Comparison of ENCODE assay signal across 30 cellular contexts in the genomic region with DNA sequence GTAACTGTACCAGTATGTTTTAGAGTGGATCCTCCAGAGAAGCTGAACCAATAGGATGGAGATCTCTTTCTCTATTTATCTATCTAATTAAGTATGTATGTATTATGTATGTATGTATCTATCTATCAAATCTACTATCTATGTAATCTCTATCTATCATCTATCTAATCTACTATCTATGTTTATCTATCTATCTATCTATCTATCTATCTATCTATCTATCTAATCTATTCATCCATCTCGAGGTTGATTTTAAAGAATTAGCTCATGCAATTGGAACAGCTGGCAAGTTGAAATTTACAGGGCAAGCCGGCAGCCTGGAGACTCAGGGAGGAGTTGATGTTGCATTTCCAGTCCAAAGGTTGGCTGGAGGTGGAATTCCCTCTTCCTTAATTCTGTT.
"Had no signal": no experiment of that assay in that cellular context is flagged by ENCODE, and none has a peak within 500 bp of the region (broad histone marks: within the 10 kb centered on the region; RNA-seq: fewer than 3 reads in every experiment).

No MANE protein-coding gene starts in this region.

- H3K27ac ChIP-seq: neutrophil, ovary, parathyroid adenoma, psoas muscle, right lobe of liver, sigmoid colon, spleen, stomach, suprapubic skin, testis, tibial artery, transverse colon, upper lobe of right lung, uterus had no signal

- H3K27me3 ChIP-seq: neutrophil, ovary, right lobe of liver, sigmoid colon, spleen, stomach, suprapubic skin, testis, tibial artery, upper lobe of right lung, uterus had no signal

- H3K79me2 ChIP-seq: parathyroid adenoma had no signal

- H3K9ac ChIP-seq: parathyroid adenoma had no signal

- H3K4me1 Mint-ChIP-seq: stimulated activated naive B cell treated with anti-CD40 and anti-IgM and Interleukin-4, amounts not matched to agents 10 μg/mL and 1 μg/mL and 100 μg/mL, for 72 hours had no signal

- H3K27ac Mint-ChIP-seq: natural killer cell; nephron; progenitor cell of endocrine pancreas; stimulated activated naive B cell treated with anti-CD40 and anti-IgM and Interleukin-4, amounts not matched to agents 10 μg/mL and 1 μg/mL and 100 μg/mL, for 72 hours; stimulated activated naive CD8-positive, alpha-beta T cell treated with anti-CD3 and anti-CD28 coated beads, Interleukin-15, Interleukin-2, amounts not matched to agents 100 ng/mL and 50 ng/mL, for 24 hours; type B pancreatic cell had no signal

- ATAC-seq: naive thymus-derived CD4-positive, alpha-beta T cell; natural killer cell; stimulated activated naive B cell treated with anti-CD40 and anti-IgM and Interleukin-4, amounts not matched to agents 10 μg/mL and 1 μg/mL and 100 μg/mL, for 72 hours had no signal

- H3K27me3 Mint-ChIP-seq: stimulated activated naive B cell treated with anti-CD40 and anti-IgM and Interleukin-4, amounts not matched to agents 10 μg/mL and 1 μg/mL and 100 μg/mL, for 72 hours; stimulated activated naive CD8-positive, alpha-beta T cell treated with anti-CD3 and anti-CD28 coated beads, Interleukin-15, Interleukin-2, amounts not matched to agents 100 ng/mL and 50 ng/mL, for 24 hours had no signal

- DNase-seq: naive thymus-derived CD4-positive, alpha-beta T cell; natural killer cell; nucleus accumbens; ovary; psoas muscle; right cardiac atrium; right lobe of liver; sigmoid colon; small intestine; spleen; stimulated activated CD4-positive, alpha-beta T cell treated with anti-CD3 and anti-CD28 coated beads, Interleukin-12 subunit alpha, Interleukin-12 subunit beta, amount 100 ng/mL, for 4 hours; stimulated activated CD4-positive, alpha-beta T cell treated with anti-CD3 and anti-CD28 coated beads, Interleukin-1b, Interleukin-23, amount 100 ng/mL, for 48 hours; stimulated activated CD4-positive, alpha-beta T cell treated with anti-CD3 and anti-CD28 coated beads, Interleukin-4, amount 100 ng/mL, for 1 hour; stimulated activated CD4-positive, alpha-beta T cell treated with anti-CD3 and anti-CD28 coated beads, Interleukin-4, amount 100 ng/mL, for 4 hours; stimulated activated CD8-positive, alpha-beta memory T cell treated with anti-CD3 and anti-CD28 coated beads, Interleukin-4, amount 100 ng/mL, for 48 hours; stimulated activated naive B cell treated with anti-CD40 and anti-IgM and Interleukin-4, amounts not matched to agents 10 μg/mL and 1 μg/mL and 100 μg/mL, for 72 hours; stimulated activated naive CD4-positive, alpha-beta T cell treated with Interleukin-2 at 50 U/mL for 16 hours; stomach; testis; tibial artery; transverse colon; upper lobe of right lung; uterus had no signal

- H3K36me3 Mint-ChIP-seq: natural killer cell, type B pancreatic cell had no signal

- H3K9me3 Mint-ChIP-seq: natural killer cell; stimulated activated naive CD8-positive, alpha-beta T cell treated with anti-CD3 and anti-CD28 coated beads, Interleukin-15, Interleukin-2, amounts not matched to agents 100 ng/mL and 50 ng/mL, for 24 hours; type B pancreatic cell had no signal

- H3K4me3 ChIP-seq: ovary, psoas muscle, right lobe of liver, sigmoid colon, spleen, stomach, suprapubic skin, testis, tibial artery, transverse colon, upper lobe of right lung, uterus had no signal

- H3K4me3 Mint-ChIP-seq: naive thymus-derived CD4-positive, alpha-beta T cell; natural killer cell; nephron; stimulated activated naive B cell treated with anti-CD40 and anti-IgM and Interleukin-4, amounts not matched to agents 10 μg/mL and 1 μg/mL and 100 μg/mL, for 72 hours; stimulated activated naive CD8-positive, alpha-beta T cell treated with anti-CD3 and anti-CD28 coated beads, Interleukin-15, Interleukin-2, amounts not matched to agents 100 ng/mL and 50 ng/mL, for 24 hours; type B pancreatic cell had no signal

- H3K4me1 ChIP-seq: parathyroid adenoma, psoas muscle, right lobe of liver, spleen, stomach, suprapubic skin, testis, tibial artery, transverse colon, upper lobe of right lung, uterus had no signal

- H3K9me3 ChIP-seq: neutrophil, ovary, right lobe of liver, sigmoid colon, suprapubic skin, testis, tibial artery, transverse colon, upper lobe of right lung, uterus had no signal

- H3K36me3 ChIP-seq: neutrophil, ovary, right lobe of liver, sigmoid colon, spleen, stomach, suprapubic skin, tibial artery, transverse colon, upper lobe of right lung, uterus had no signal

- H2AFZ ChIP-seq: parathyroid adenoma had no signal
